In genomic region chr2:217993817-217994459, GRCh38 we compare ENCODE assay signal across 8 cellular contexts. TPM values are rescaled to one million over a fixed set of nuclear protein-coding genes. Genes with fewer than 3 reads are reported as not detected.
DNase-seq lines count a peak whose midpoint lies in the region; ATAC-seq and TF ChIP-seq lines count a peak whose summit lies in the region.

No MANE protein-coding gene starts in this region.

- no peaks in the 10 kb centered on the region for H3K4me1 Mint-ChIP-seq in stimulated activated naive CD8-positive, alpha-beta T cell treated with anti-CD3 and anti-CD28 coated beads, Interleukin-15, amount 100 ng/mL, for 72 hours

- no peaks in the 10 kb centered on the region for H3K27me3 ChIP-seq in MG63

- no peak overlapping the region for H3K27ac Mint-ChIP-seq in stimulated activated naive CD8-positive, alpha-beta T cell treated with anti-CD3 and anti-CD28 coated beads, Interleukin-15, amount 100 ng/mL, for 72 hours

- no peak overlapping the region for H3K4me3 Mint-ChIP-seq in stimulated activated naive CD8-positive, alpha-beta T cell treated with anti-CD3 and anti-CD28 coated beads, Interleukin-15, amount 100 ng/mL, for 72 hours

- H3K4me3 ChIP-seq in MG63 = no peak overlapping the region

- H3K9me3 ChIP-seq in MG63 = no peaks in the 10 kb centered on the region

- H3K36me3 ChIP-seq in MG63 = peaks cover 49% of the 10 kb centered on the region

- peaks cover 16% of the 10 kb centered on the region for H3K27me3 Mint-ChIP-seq in stimulated activated naive CD8-positive, alpha-beta T cell treated with anti-CD3 and anti-CD28 coated beads, Interleukin-15, amount 100 ng/mL, for 72 hours

- peak; percentile 65 for ATAC-seq in stimulated activated naive CD8-positive, alpha-beta T cell treated with anti-CD3 and anti-CD28 coated beads, Interleukin-15, amount 100 ng/mL, for 72 hours
- ATAC-seq in HG03159 (IDR thresholded peaks at IDR 0.05; ENCODE audit: unreplicated experiment) (no peak), HG03196 (IDR thresholded peaks at IDR 0.05; ENCODE audit: unreplicated experiment) (no peak)

- H3K9me3 Mint-ChIP-seq in stimulated activated naive CD8-positive, alpha-beta T cell treated with anti-CD3 and anti-CD28 coated beads, Interleukin-15, amount 100 ng/mL, for 72 hours = no peaks in the 10 kb centered on the region

- peak; percentile 48 for DNase-seq in MG63
- peak; percentile 66 for DNase-seq in activated CD4-positive, CD25-positive, alpha-beta regulatory T cell treated with anti-CD3 and anti-CD28 coated beads, Interleukin-2, amount 50 U/mL, for 72 hours
- peak; percentile 70 for DNase-seq in dermis blood vessel endothelial cell
- peak; percentile 36 for DNase-seq in midbrain (lab: John Stamatoyannopoulos, UW)
- peak; percentile 52 to 53 for DNase-seq in stimulated activated naive CD8-positive, alpha-beta T cell treated with anti-CD3 and anti-CD28 coated beads, Interleukin-15, amount 100 ng/mL, for 72 hours

- peak; percentile 89 for TF ChIP-seq CTCF in GM12873 (IDR thresholded peaks at IDR 0.05; ENCODE audit: insufficient read depth, low read depth, low read length, missing control alignments)

RNA-seq across cellular contexts. Expression of gene TNS1, which starts 8.9 kb away (rescaled TPM):
- 13.4 and 17.6 TPM in 2 replicates for total RNA-seq in MG63 (2014; rRNA removed; shearing (Covaris generic); ENCODE audit: low replicate concordance)
- 45.8 and 65.6 TPM in 2 replicates for total RNA-seq in dermis blood vessel endothelial cell
